8 cellular contexts compared by ENCODE assay signal in the genomic region with DNA sequence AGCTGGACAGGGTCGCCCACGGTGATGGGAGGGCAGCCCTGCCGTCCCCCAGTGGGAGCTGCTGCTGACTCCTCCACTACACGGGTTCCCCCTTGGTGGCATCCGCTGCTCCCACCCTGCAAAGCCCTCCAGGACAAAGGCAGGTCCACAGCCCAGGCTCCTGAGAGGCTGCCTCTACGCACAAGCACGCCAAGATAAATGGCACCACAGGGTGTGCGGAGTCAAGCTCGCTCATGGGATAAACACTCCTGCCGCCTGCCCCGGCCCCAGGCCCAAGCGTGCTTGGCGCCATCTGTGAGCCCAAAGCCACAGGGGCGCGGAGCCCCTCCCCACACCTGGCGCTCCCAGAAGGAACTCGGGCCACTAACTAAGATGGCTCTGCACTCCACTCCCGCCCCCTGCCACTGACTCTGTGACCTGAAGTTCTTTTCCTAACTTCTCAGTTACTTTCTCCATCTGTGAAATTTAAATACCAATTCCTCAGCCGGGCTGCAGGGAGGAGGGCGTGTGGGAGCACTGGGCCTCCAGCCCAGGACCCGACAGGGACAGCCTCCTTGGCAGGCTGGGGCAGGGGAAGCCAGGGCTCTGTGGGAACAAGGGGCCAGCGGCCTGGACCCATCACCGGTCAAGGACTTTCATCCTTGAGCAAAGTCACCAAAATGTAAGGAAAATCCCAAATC. TPM values are rescaled to one million over a fixed set of nuclear protein-coding genes. Genes with fewer than 3 reads are reported as not detected.
DNase-seq lines count a peak whose midpoint lies in the region; ATAC-seq and TF ChIP-seq lines count a peak whose summit lies in the region.

No MANE protein-coding gene starts in this region.

- no peak for DNase-seq in hepatocyte (ENCODE audit: low spot score)
- DNase-seq in spleen: peak; percentile 76
- DNase-seq in NCI-H1417 treated with DMSO at 0.1 percent for 48 hours (lab: John Stamatoyannopoulos, UW): no peak
- no peak for DNase-seq in posterior cingulate gyrus

- H3K4me3 ChIP-seq in HEK293 (ENCODE audit: low read depth, low read length): no peak overlapping the region
- H3K4me3 ChIP-seq in hepatocyte: no peak overlapping the region
- H3K4me3 ChIP-seq in spleen: peak overlapping the region in 3 of 8 donors; percentile 6 to 57 (median 6)

- H3K4me3 Mint-ChIP-seq in activated T-helper 17 cell treated with anti-CD3 and anti-CD28 coated beads, Interleukin-2, amount 50 U/mL, for 72 hours: peak overlapping the region; percentile 78

- H3K4me1 ChIP-seq in HEK293 (ENCODE audit: control insufficient read depth, insufficient read depth, low read length) (no peaks in the 10 kb centered on the region), hepatocyte (ENCODE audit: insufficient read depth) (peaks cover 35% of the 10 kb centered on the region), spleen (peaks cover 91 to 100% (median 100%) of the 10 kb centered on the region in 6 donors)

- H2AFZ ChIP-seq in hepatocyte: no peak overlapping the region

- no peaks in the 10 kb centered on the region for H3K27me3 ChIP-seq in hepatocyte
- no peaks in the 10 kb centered on the region for H3K27me3 ChIP-seq in spleen (replicated peaks in 1 of 7)

- peaks cover 42% of the 10 kb centered on the region for H3K4me1 Mint-ChIP-seq in activated T-helper 17 cell treated with anti-CD3 and anti-CD28 coated beads, Interleukin-2, amount 50 U/mL, for 72 hours

- peak overlapping the region; percentile 93 for H3K27ac Mint-ChIP-seq in activated T-helper 17 cell treated with anti-CD3 and anti-CD28 coated beads, Interleukin-2, amount 50 U/mL, for 72 hours

- peaks cover 4% of the 10 kb centered on the region for H4K20me1 ChIP-seq in hepatocyte (ENCODE audit: insufficient read depth, poor library complexity, severe bottlenecking)

- WGBS in hepatocyte (ENCODE audit: low lambda C conversion rate, missing lambda C conversion rate): 89% methylated on average over 23 of the region's 23 CpGs
- WGBS in spleen, 5 donors: 69 to 85% (median 79%) methylated on average over 17 to 23 of the region's 23 CpGs

- H3K79me2 ChIP-seq in hepatocyte: peaks cover 95% of the 10 kb centered on the region

- intact Hi-C loops in spleen (cut with DNase I; ENCODE audit: low total_unique reads) (no loop called here), posterior cingulate gyrus (cut with DNase I) (no loop called here)

- CTCF ChIA-PET in HEK293 (lab: Yijun Ruan, JAX): interaction anchor here (0.7 to 2.7 kb wide), 6 partner anchors 8 to 245 kb away, joined by 3 to 13 read pairs (median 4); a partner anchor contains a TSS

- H3K9me3 Mint-ChIP-seq in activated T-helper 17 cell treated with anti-CD3 and anti-CD28 coated beads, Interleukin-2, amount 50 U/mL, for 72 hours: no peaks in the 10 kb centered on the region

- TF ChIP-seq POLR2A in spleen (IDR thresholded peaks at IDR 0.05): no peak

- H3K9me2 ChIP-seq in hepatocyte (replicated peaks; ENCODE audit: insufficient read depth): no peaks in the 10 kb centered on the region

- no peaks in the 10 kb centered on the region for H3K9me3 ChIP-seq in HEK293 (ENCODE audit: control insufficient read depth, insufficient read depth, low read depth, low read length)
- no peaks in the 10 kb centered on the region for H3K9me3 ChIP-seq in hepatocyte (ENCODE audit: low read depth)
- no peaks in the 10 kb centered on the region for H3K9me3 ChIP-seq in spleen

- H3K36me3 ChIP-seq in HEK293 (ENCODE audit: control insufficient read depth in 2 of 2, insufficient read depth in 1 of 2, low read length in 2 of 2): peaks cover 0 to 13% of the 10 kb centered on the region in 2 experiments; a peak in 1 of 3 replicates
- no peaks in the 10 kb centered on the region for H3K36me3 ChIP-seq in hepatocyte (replicated peaks; ENCODE audit: insufficient read depth, low read depth)
- H3K36me3 ChIP-seq in spleen: peaks cover 0 to 63% (median 16%) of the 10 kb centered on the region in 6 donors

- no peaks in the 10 kb centered on the region for H3K27me3 Mint-ChIP-seq in activated T-helper 17 cell treated with anti-CD3 and anti-CD28 coated beads, Interleukin-2, amount 50 U/mL, for 72 hours

- no peak for TF ChIP-seq CTCF in HEK293 (tag by site-specific recombination; IDR thresholded peaks at IDR 0.05)
- no peak for TF ChIP-seq CTCF in hepatocyte (IDR thresholded peaks at IDR 0.05; ENCODE audit: poor library complexity)
- no peak for TF ChIP-seq CTCF in spleen (IDR thresholded peaks at IDR 0.05 in 8 of 11, conservative IDR thresholded peaks at IDR 0.05 in 3 of 11)

- peaks cover 66% of the 10 kb centered on the region for H3K36me3 Mint-ChIP-seq in activated T-helper 17 cell treated with anti-CD3 and anti-CD28 coated beads, Interleukin-2, amount 50 U/mL, for 72 hours (ENCODE audit: low read depth)

- H3K27ac ChIP-seq in HEK293 (ENCODE audit: extremely low read depth, low read depth, low read length): no peak overlapping the region
- H3K27ac ChIP-seq in hepatocyte: peak overlapping the region; percentile 92
- H3K27ac ChIP-seq in spleen: peak overlapping the region; percentile 23 to 98 (median 92)

- peak overlapping the region; percentile 67 for H3K4me2 ChIP-seq in hepatocyte

- POLR2A ChIA-PET in HEK293 (lab: Yijun Ruan, JAX): interaction anchor here (1.5 kb wide), 1 partner anchor 15 kb away, joined by 5 read pairs; a partner anchor contains a TSS

- ATAC-seq in activated T-helper 17 cell treated with anti-CD3 and anti-CD28 coated beads, Interleukin-2, amount 50 U/mL, for 72 hours (replicated peaks): no peak
- ATAC-seq in HG02970 (IDR thresholded peaks at IDR 0.05; ENCODE audit: low FRiP score, unreplicated experiment) (no peak), HG03457 (IDR thresholded peaks at IDR 0.05; ENCODE audit: unreplicated experiment) (no peak)

TF ChIP-seq in HEK293, 187 proteins besides CTCF, POLR2A, EP300 and RAD21:
- TF ChIP-seq ZFHX2 (tag by site-specific recombination; conservative IDR thresholded peaks at IDR 0.05) (peak; percentile 39), ZIC2 (tag by site-specific recombination; IDR thresholded peaks at IDR 0.05) (peak; percentile 68), ZNF558 (tag by site-specific recombination; IDR thresholded peaks at IDR 0.05) (no peak)
- TF ChIP-seq, protein P1, sequence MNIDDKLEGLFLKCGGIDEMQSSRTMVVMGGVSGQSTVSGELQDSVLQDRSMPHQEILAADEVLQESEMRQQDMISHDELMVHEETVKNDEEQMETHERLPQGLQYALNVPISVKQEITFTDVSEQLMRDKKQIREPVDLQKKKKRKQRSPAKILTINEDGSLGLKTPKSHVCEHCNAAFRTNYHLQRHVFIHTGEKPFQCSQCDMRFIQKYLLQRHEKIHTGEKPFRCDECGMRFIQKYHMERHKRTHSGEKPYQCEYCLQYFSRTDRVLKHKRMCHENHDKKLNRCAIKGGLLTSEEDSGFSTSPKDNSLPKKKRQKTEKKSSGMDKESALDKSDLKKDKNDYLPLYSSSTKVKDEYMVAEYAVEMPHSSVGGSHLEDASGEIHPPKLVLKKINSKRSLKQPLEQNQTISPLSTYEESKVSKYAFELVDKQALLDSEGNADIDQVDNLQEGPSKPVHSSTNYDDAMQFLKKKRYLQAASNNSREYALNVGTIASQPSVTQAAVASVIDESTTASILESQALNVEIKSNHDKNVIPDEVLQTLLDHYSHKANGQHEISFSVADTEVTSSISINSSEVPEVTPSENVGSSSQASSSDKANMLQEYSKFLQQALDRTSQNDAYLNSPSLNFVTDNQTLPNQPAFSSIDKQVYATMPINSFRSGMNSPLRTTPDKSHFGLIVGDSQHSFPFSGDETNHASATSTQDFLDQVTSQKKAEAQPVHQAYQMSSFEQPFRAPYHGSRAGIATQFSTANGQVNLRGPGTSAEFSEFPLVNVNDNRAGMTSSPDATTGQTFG (tag by site-specific recombination; IDR thresholded peaks at IDR 0.05; ENCODE audit: borderline replicate concordance): no peak
- TF ChIP-seq, protein P2, sequence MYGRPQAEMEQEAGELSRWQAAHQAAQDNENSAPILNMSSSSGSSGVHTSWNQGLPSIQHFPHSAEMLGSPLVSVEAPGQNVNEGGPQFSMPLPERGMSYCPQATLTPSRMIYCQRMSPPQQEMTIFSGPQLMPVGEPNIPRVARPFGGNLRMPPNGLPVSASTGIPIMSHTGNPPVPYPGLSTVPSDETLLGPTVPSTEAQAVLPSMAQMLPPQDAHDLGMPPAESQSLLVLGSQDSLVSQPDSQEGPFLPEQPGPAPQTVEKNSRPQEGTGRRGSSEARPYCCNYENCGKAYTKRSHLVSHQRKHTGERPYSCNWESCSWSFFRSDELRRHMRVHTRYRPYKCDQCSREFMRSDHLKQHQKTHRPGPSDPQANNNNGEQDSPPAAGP (tag by site-specific recombination; IDR thresholded peaks at IDR 0.05): no peak

RNA-seq across cellular contexts. Expression of a gene that starts 14.9 kb away (rescaled TPM):
- total RNA-seq in activated T-helper 17 cell treated with anti-CD3 and anti-CD28 coated beads, Interleukin-2, amount 50 U/mL, for 72 hours: 100 to 1,000 TPM in 1 of 2 donors, 10 to 100 TPM in 1; 96.5 to 107 TPM
- total RNA-seq in hepatocyte: 44.8 and 52.4 TPM in 2 replicates
- 66.6 and 69.5 TPM in 2 replicates for polyA plus RNA-seq in hepatocyte
- total RNA-seq in spleen: 100 to 1,000 TPM; 117 to 337 (median 201) TPM
- polyA plus RNA-seq in spleen: 10 to 100 TPM; 51.9 to 93.9 (median 53.7) TPM

RNA-seq across cellular contexts. Expression of a gene that starts 19.1 kb away (rescaled TPM):
- total RNA-seq in activated T-helper 17 cell treated with anti-CD3 and anti-CD28 coated beads, Interleukin-2, amount 50 U/mL, for 72 hours: under 1 TPM; 0.37 to 0.71 TPM
- total RNA-seq in hepatocyte (6.5 and 8.4 TPM in 2 replicates), spleen (1 to 10 TPM; 1.9 to 4.6 (median 2.6) TPM)
- polyA plus RNA-seq in hepatocyte (3.1 and 5.5 TPM in 2 replicates), spleen (1 to 10 TPM in 2 of 3 donors, under 1 TPM in 1; 0.74 to 2.0 (median 1.0) TPM)

RNA-seq across cellular contexts. Expression of a gene that starts 53.2 kb away (rescaled TPM):
- 10 to 100 TPM; 17.9 to 28.2 TPM for total RNA-seq in activated T-helper 17 cell treated with anti-CD3 and anti-CD28 coated beads, Interleukin-2, amount 50 U/mL, for 72 hours
- total RNA-seq in hepatocyte: 14.1 and 18.6 TPM in 2 replicates
- 49.1 and 49.9 TPM in 2 replicates for polyA plus RNA-seq in hepatocyte
- 10 to 100 TPM; 20.1 to 33.6 (median 28.2) TPM for total RNA-seq in spleen
- polyA plus RNA-seq in spleen: 10 to 100 TPM; 17.8 to 27.6 (median 20.5) TPM

RNA-seq across cellular contexts. Expression of a gene that starts 53.5 kb away (rescaled TPM):
- 10 to 100 TPM; 20.9 to 23.1 TPM for total RNA-seq in activated T-helper 17 cell treated with anti-CD3 and anti-CD28 coated beads, Interleukin-2, amount 50 U/mL, for 72 hours
- total RNA-seq in hepatocyte: 16.4 and 18.1 TPM in 2 replicates
- 11.7 and 17.0 TPM in 2 replicates for polyA plus RNA-seq in hepatocyte
- 10 to 100 TPM; 32.7 to 57.3 (median 40.3) TPM for total RNA-seq in spleen
- polyA plus RNA-seq in spleen: 10 to 100 TPM; 14.3 to 30.3 (median 28.8) TPM
